15 cellular contexts compared by ENCODE assay signal in genomic region chr19:2194513-2195078, GRCh38. TPM values are rescaled to one million over a fixed set of nuclear protein-coding genes. Genes with fewer than 3 reads are reported as not detected.
A peak's percentile ranks its signal among the peaks of the same experiment; 100 is the strongest.
DNase-seq lines count a peak whose midpoint lies in the region; ATAC-seq, FAIRE-seq and TF ChIP-seq lines count a peak whose summit lies in the region.
"Had no signal": no experiment of that assay in that cellular context is flagged by ENCODE, and none has a peak within 500 bp of the region (broad histone marks: within the 10 kb centered on the region; RNA-seq: fewer than 3 reads in every experiment).

No MANE protein-coding gene starts in this region.

- no peak for TF ChIP-seq POLR2A in K562 (conservative IDR thresholded peaks at IDR 0.05)

- intact Hi-C loops in left ventricle myocardium superior (cut with micrococcal nuclease) (no loop called here), K562 (cut with micrococcal nuclease) (no loop called here)

- H3K27ac ChIP-seq in right atrium auricular region (no peak overlapping the region), HEK293 (ENCODE audit: extremely low read depth, low read depth, low read length) (no peak overlapping the region), K562 (ENCODE audit: extremely low read depth, low read depth, low read length) (no peak overlapping the region), RWPE1 (no peak overlapping the region)

- ATAC-seq in left ventricle myocardium superior (peak; percentile 31), K562 (no peak)
- ATAC-seq: GM23338 had no signal

- H3K4me2 ChIP-seq in K562 (ENCODE audit: insufficient read depth, low read length) = no peak overlapping the region
- H3K4me2 ChIP-seq: GM23338 had no signal

- H3K27me3 ChIP-seq in right atrium auricular region = no peaks in the 10 kb centered on the region
- no peaks in the 10 kb centered on the region for H3K27me3 ChIP-seq in K562 (ENCODE audit: control insufficient read depth in 2 of 2, insufficient read depth in 2 of 2, low read length in 2 of 2)

- no TSS peak for BruUV-seq in K562 (replicated peaks; lab: Mats Ljungman, UMichigan)

- no peak for FAIRE-seq in K562 (lab: Jason Lieb, UNC)
- FAIRE-seq: G401.6, GM12891 had no signal

- TF ChIP-seq CTCF in right atrium auricular region (IDR thresholded peaks at IDR 0.05) = no peak
- no peak for TF ChIP-seq CTCF in HEK293 (tag by site-specific recombination; IDR thresholded peaks at IDR 0.05)
- no peak for TF ChIP-seq CTCF in K562 (IDR thresholded peaks at IDR 0.05 in 2 of 3, conservative IDR thresholded peaks at IDR 0.05 in 1 of 3; ENCODE audit: insufficient read depth in 2 of 3, low read depth in 1 of 3, low read length in 3 of 3)
- no peak for TF ChIP-seq CTCF in RWPE1 (conservative IDR thresholded peaks at IDR 0.05; ENCODE audit: low read depth)

- H3K9ac ChIP-seq in K562 (ENCODE audit: insufficient read depth in 1 of 2, low read depth in 2 of 2, low read length in 2 of 2) = no peak overlapping the region; a peak in 1 of 4 replicates

- CTCF ChIA-PET in HEK293 (lab: Yijun Ruan, JAX) (no interaction called here), K562 (lab: Yijun Ruan, JAX; ENCODE audit: low intra/inter-chr PET ratio) (no interaction called here), RWPE1 (lab: Yijun Ruan, JAX) (no interaction called here)

- H3K4me1 ChIP-seq in right atrium auricular region = peaks cover 0 to 19% of the 10 kb centered on the region in 2 donors
- H3K4me1 ChIP-seq in HEK293 (ENCODE audit: control insufficient read depth, insufficient read depth, low read length) = no peaks in the 10 kb centered on the region
- H3K4me1 ChIP-seq in K562 (replicated peaks in 1 of 2; ENCODE audit: control insufficient read depth in 2 of 2, insufficient read depth in 2 of 2, low read length in 2 of 2) = peaks cover 0 to 59% of the 10 kb centered on the region in 2 experiments; a peak in 2 of 5 replicates

- H4K20me1 ChIP-seq in K562 (replicated peaks; ENCODE audit: control insufficient read depth, insufficient read depth, low read length) = peaks cover 20% of the 10 kb centered on the region

- peaks cover 25% of the 10 kb centered on the region for H3K79me2 ChIP-seq in K562 (ENCODE audit: control insufficient read depth, insufficient read depth, low read length)

- DNase-seq in left ventricle myocardium superior = no peak
- DNase-seq in right atrium auricular region (ENCODE audit: low spot score) = no peak
- DNase-seq in K562 (ENCODE audit: extremely low read depth in 1 of 4, low spot score in 3 of 4) = no peak
- DNase-seq in activated effector memory CD4-positive, alpha-beta T cell treated with anti-CD3 and anti-CD28 coated beads, Interleukin-2, amount 50 U/mL, for 16 hours = no peak
- DNase-seq in DMS53 (lab: John Stamatoyannopoulos, UW) = no peak
- DNase-seq in RWPE1 (ENCODE audit: low spot score) = no peak
- DNase-seq: Calu3; CD4-positive, alpha-beta T cell; DMS 273 treated with DMSO at 0.1 percent for 48 hours; DMS79; H7 had no signal

- 93% methylated on average over 18 of the region's 25 CpGs for WGBS in K562 (ENCODE audit: insufficient coverage, low coverage, missing lambda C conversion rate)

- POLR2A ChIA-PET in HEK293 (lab: Yijun Ruan, JAX) (no interaction called here), K562 (lab: Yijun Ruan, JAX) (no interaction called here), RWPE1 (lab: Yijun Ruan, JAX; ENCODE audit: low non-redundant PET) (no interaction called here)

- no peak for TF ChIP-seq EP300 in K562 (IDR thresholded peaks at IDR 0.05; ENCODE audit: low read length)

- in situ Hi-C loops in K562 (cut with MboI) = no loop called here

- peaks cover 3% of the 10 kb centered on the region for H3K9me1 ChIP-seq in K562 (ENCODE audit: control insufficient read depth, insufficient read depth, low read length)

- TF ChIP-seq RAD21 in K562 (CRISPR knock-in tag; conservative IDR thresholded peaks at IDR 0.05 in 1 of 2, IDR thresholded peaks at IDR 0.05 in 1 of 2) = no peak

- H2AFZ ChIP-seq in K562 (ENCODE audit: low read depth, low read length) = no peak overlapping the region
- H2AFZ ChIP-seq: GM23338 had no signal

- H3K4me3 ChIP-seq in right atrium auricular region (no peak overlapping the region), HEK293 (ENCODE audit: low read depth, low read length) (no peak overlapping the region), K562 (no peak overlapping the region)
- H3K4me3 ChIP-seq: GM23338 had no signal

- H3K9me3 ChIP-seq in right atrium auricular region (no peaks in the 10 kb centered on the region), HEK293 (ENCODE audit: control insufficient read depth, insufficient read depth, low read depth, low read length) (no peaks in the 10 kb centered on the region), K562 (replicated peaks; ENCODE audit: control insufficient read depth, insufficient read depth, low read depth, low read length) (no peaks in the 10 kb centered on the region)

- H3K36me3 ChIP-seq in right atrium auricular region (peaks cover 61% of the 10 kb centered on the region), HEK293 (ENCODE audit: control insufficient read depth in 2 of 2, insufficient read depth in 1 of 2, low read length in 2 of 2) (peaks cover 4 to 57% of the 10 kb centered on the region in 2 experiments; a peak in 2 of 3 replicates), K562 (ENCODE audit: control insufficient read depth, insufficient read depth, low read length) (peaks cover 90% of the 10 kb centered on the region; the same call in 1 of the 3 replicates)

RNA-seq across cellular contexts. Expression of gene DOT1L, which starts 30.9 kb away (rescaled TPM):
- total RNA-seq in left ventricle myocardium superior (11.9 TPM), right atrium auricular region (10 to 100 TPM in 1 of 2 donors, 1 to 10 TPM in 1; 6.7 to 10.3 TPM), K562 (2014; rRNA removed) (12.7 and 18.7 TPM in 2 replicates), K562 (2014; rRNA removed; fragmentation: Illumina TruSeq; extraction: Trizol) (10.0 and 10.5 TPM in 2 replicates), K562 (2015; rRNA removed; fragmentation: Illumina TruSeq; extraction: Trizol) (7.0 and 8.4 TPM in 2 replicates), K562 (2021) (66.2 and 66.5 TPM in 2 replicates)
- 129 and 244 TPM in 2 replicates for total RNA-seq in K562 (2011; cell fraction: chromatin; rRNA removed; ENCODE audit: low replicate concordance)
- total RNA-seq in K562 (2011; cell fraction: nucleolus; rRNA removed) = 98.9 and 104 TPM in 2 replicates
- total RNA-seq in K562 (2011; cell fraction: nucleoplasm; rRNA removed) = 68.3 and 74.5 TPM in 2 replicates
- polyA plus RNA-seq in K562 (2011; rRNA removed) (5.7 and 8.6 TPM in 2 replicates), K562 (2014; fragmentation: Illumina TruSeq; extraction: Trizol) (15.1 and 16.2 TPM in 2 replicates), K562 (2014; fragmentation: Nextera tagmentation; extraction: Ambion mirVana) (under 1 TPM; 0.32 to 0.51 TPM), K562 (2014; rRNA removed) (21.2 and 24.8 TPM in 2 replicates)
- 4.8 and 11.5 TPM in 2 replicates for polyA plus RNA-seq in K562 (2011; cell fraction: cytosol; rRNA removed)
- 35.2 and 71.1 TPM in 2 replicates for polyA plus RNA-seq in K562 (2011; cell fraction: nucleus; rRNA removed)
- 25.0 and 27.8 TPM in 2 replicates for polyA plus RNA-seq in K562 (2012)
- 14.5 and 24.1 TPM in 2 replicates for polyA minus RNA-seq in K562 (2011; rRNA and poly(A)+ RNA removed)
- polyA minus RNA-seq in K562 (2011; cell fraction: cytosol; rRNA and poly(A)+ RNA removed) = 23.7 and 36.0 TPM in 2 replicates
- 17.9 and 27.9 TPM in 2 replicates for polyA minus RNA-seq in K562 (2011; cell fraction: nucleus; rRNA and poly(A)+ RNA removed)

RNA-seq across cellular contexts. Expression of gene PLEKHJ1, which starts 41.5 kb away (rescaled TPM):
- 60.7 TPM for total RNA-seq in left ventricle myocardium superior
- total RNA-seq in right atrium auricular region = 10 to 100 TPM; 44.1 to 53.0 TPM
- 32.2 and 114 TPM in 2 replicates for total RNA-seq in K562 (2011; cell fraction: chromatin; rRNA removed; ENCODE audit: low replicate concordance)
- total RNA-seq in K562 (2011; cell fraction: nucleolus; rRNA removed) = 171 and 174 TPM in 2 replicates
- 85.7 and 89.1 TPM in 2 replicates for total RNA-seq in K562 (2011; cell fraction: nucleoplasm; rRNA removed)
- 176 and 229 TPM in 2 replicates for total RNA-seq in K562 (2014; rRNA removed)
- total RNA-seq in K562 (2014; rRNA removed; fragmentation: Illumina TruSeq; extraction: Trizol) = 55.6 and 55.7 TPM in 2 replicates
- total RNA-seq in K562 (2015; rRNA removed; fragmentation: Illumina TruSeq; extraction: Trizol) = 63.9 and 65.6 TPM in 2 replicates
- total RNA-seq in K562 (2021) = 127 and 140 TPM in 2 replicates
- polyA plus RNA-seq in K562 (2011; rRNA removed) = 65.9 and 80.2 TPM in 2 replicates
- 131 and 202 TPM in 2 replicates for polyA plus RNA-seq in K562 (2011; cell fraction: cytosol; rRNA removed)
- 161 and 204 TPM in 2 replicates for polyA plus RNA-seq in K562 (2011; cell fraction: nucleus; rRNA removed)
- polyA plus RNA-seq in K562 (2012) = 127 and 153 TPM in 2 replicates
- polyA plus RNA-seq in K562 (2014; fragmentation: Illumina TruSeq; extraction: Trizol) = 45.9 and 72.0 TPM in 2 replicates
- 1 to 10 TPM; 1.5 to 6.8 TPM for polyA plus RNA-seq in K562 (2014; fragmentation: Nextera tagmentation; extraction: Ambion mirVana)
- 188 and 193 TPM in 2 replicates for polyA plus RNA-seq in K562 (2014; rRNA removed)
- 12.0 and 14.7 TPM in 2 replicates for polyA minus RNA-seq in K562 (2011; rRNA and poly(A)+ RNA removed)
- polyA minus RNA-seq in K562 (2011; cell fraction: cytosol; rRNA and poly(A)+ RNA removed) = 24.0 and 24.1 TPM in 2 replicates
- polyA minus RNA-seq in K562 (2011; cell fraction: nucleus; rRNA and poly(A)+ RNA removed) = 31.9 and 32.4 TPM in 2 replicates

RNA-seq across cellular contexts. Expression of gene SF3A2, which starts 42.0 kb away (rescaled TPM):
- total RNA-seq in left ventricle myocardium superior = 31.4 TPM
- total RNA-seq in right atrium auricular region = 10 to 100 TPM; 17.3 to 30.4 TPM
- total RNA-seq in K562 (2011; cell fraction: chromatin; rRNA removed; ENCODE audit: low replicate concordance) = 112 and 366 TPM in 2 replicates
- total RNA-seq in K562 (2011; cell fraction: nucleolus; rRNA removed) = 303 and 373 TPM in 2 replicates
- 182 TPM in 2 replicates for total RNA-seq in K562 (2011; cell fraction: nucleoplasm; rRNA removed)
- 50.3 and 111 TPM in 2 replicates for total RNA-seq in K562 (2014; rRNA removed)
- 4.5 and 5.8 TPM in 2 replicates for total RNA-seq in K562 (2014; rRNA removed; fragmentation: Illumina TruSeq; extraction: Trizol)
- total RNA-seq in K562 (2015; rRNA removed; fragmentation: Illumina TruSeq; extraction: Trizol) = 22.8 and 30.6 TPM in 2 replicates
- total RNA-seq in K562 (2021) = 181 and 194 TPM in 2 replicates
- 7.9 and 21.0 TPM in 2 replicates for polyA plus RNA-seq in K562 (2011; rRNA removed)
- 11.3 and 12.6 TPM in 2 replicates for polyA plus RNA-seq in K562 (2011; cell fraction: cytosol; rRNA removed)
- polyA plus RNA-seq in K562 (2011; cell fraction: nucleus; rRNA removed) = 164 and 237 TPM in 2 replicates
- 142 and 173 TPM in 2 replicates for polyA plus RNA-seq in K562 (2012)
- polyA plus RNA-seq in K562 (2014; fragmentation: Illumina TruSeq; extraction: Trizol) = 44.6 and 119 TPM in 2 replicates
- polyA plus RNA-seq in K562 (2014; fragmentation: Nextera tagmentation; extraction: Ambion mirVana) = under 1 TPM; 0.17 to 0.35 TPM
- polyA plus RNA-seq in K562 (2014; rRNA removed) = 45.9 and 46.7 TPM in 2 replicates
- polyA minus RNA-seq in K562 (2011; rRNA and poly(A)+ RNA removed) = 8.5 and 10.2 TPM in 2 replicates
- 49.6 and 76.1 TPM in 2 replicates for polyA minus RNA-seq in K562 (2011; cell fraction: cytosol; rRNA and poly(A)+ RNA removed)
- polyA minus RNA-seq in K562 (2011; cell fraction: nucleus; rRNA and poly(A)+ RNA removed) = 127 and 137 TPM in 2 replicates

RNA-seq across cellular contexts. Expression of gene AP3D1, which starts 43.2 kb away (rescaled TPM):
- total RNA-seq in left ventricle myocardium superior (78.2 TPM), right atrium auricular region (10 to 100 TPM; 82.7 to 95.8 TPM), K562 (2014; rRNA removed) (52.0 and 68.7 TPM in 2 replicates), K562 (2014; rRNA removed; fragmentation: Illumina TruSeq; extraction: Trizol) (23.3 and 28.0 TPM in 2 replicates), K562 (2015; rRNA removed; fragmentation: Illumina TruSeq; extraction: Trizol) (35.9 and 36.9 TPM in 2 replicates), K562 (2021) (72.3 and 86.1 TPM in 2 replicates)
- total RNA-seq in K562 (2011; cell fraction: chromatin; rRNA removed; ENCODE audit: low replicate concordance) = 129 and 304 TPM in 2 replicates
- total RNA-seq in K562 (2011; cell fraction: nucleolus; rRNA removed) = 133 and 146 TPM in 2 replicates
- 118 and 124 TPM in 2 replicates for total RNA-seq in K562 (2011; cell fraction: nucleoplasm; rRNA removed)
- polyA plus RNA-seq in K562 (2011; rRNA removed) (34.9 and 55.0 TPM in 2 replicates), K562 (2014; fragmentation: Illumina TruSeq; extraction: Trizol) (82.1 and 90.4 TPM in 2 replicates), K562 (2014; fragmentation: Nextera tagmentation; extraction: Ambion mirVana) (1 to 10 TPM; 1.2 to 1.6 TPM), K562 (2014; rRNA removed) (47.5 and 48.7 TPM in 2 replicates)
- 49.2 and 58.1 TPM in 2 replicates for polyA plus RNA-seq in K562 (2011; cell fraction: cytosol; rRNA removed)
- 226 and 232 TPM in 2 replicates for polyA plus RNA-seq in K562 (2011; cell fraction: nucleus; rRNA removed)
- 95.5 and 117 TPM in 2 replicates for polyA plus RNA-seq in K562 (2012)
- polyA minus RNA-seq in K562 (2011; rRNA and poly(A)+ RNA removed) = 42.6 and 42.8 TPM in 2 replicates
- polyA minus RNA-seq in K562 (2011; cell fraction: cytosol; rRNA and poly(A)+ RNA removed) = 69.3 and 76.0 TPM in 2 replicates
- polyA minus RNA-seq in K562 (2011; cell fraction: nucleus; rRNA and poly(A)+ RNA removed) = 40.8 and 59.9 TPM in 2 replicates

RNA-seq across cellular contexts. Expression of gene AMH, which starts 54.5 kb away (rescaled TPM):
- total RNA-seq in left ventricle myocardium superior (1.6 TPM), right atrium auricular region (under 1 TPM in 1 of 2 donors, not detected in 1; 0.98 TPM), K562 (2014; rRNA removed) (9.4 and 10.7 TPM in 2 replicates), K562 (2014; rRNA removed; fragmentation: Illumina TruSeq; extraction: Trizol) (0.13 and 0.29 TPM in 2 replicates), K562 (2015; rRNA removed; fragmentation: Illumina TruSeq; extraction: Trizol) (2.6 and 3.5 TPM in 2 replicates), K562 (2021) (22.2 and 27.4 TPM in 2 replicates)
- 14.5 and 62.7 TPM in 2 replicates for total RNA-seq in K562 (2011; cell fraction: chromatin; rRNA removed; ENCODE audit: low replicate concordance)
- 48.8 and 60.2 TPM in 2 replicates for total RNA-seq in K562 (2011; cell fraction: nucleolus; rRNA removed)
- total RNA-seq in K562 (2011; cell fraction: nucleoplasm; rRNA removed) = 25.7 and 35.6 TPM in 2 replicates
- polyA plus RNA-seq in K562 (2011; rRNA removed) (1.7 and 3.6 TPM in 2 replicates), K562 (2014; fragmentation: Illumina TruSeq; extraction: Trizol) (1.5 and 4.0 TPM in 2 replicates), K562 (2014; fragmentation: Nextera tagmentation; extraction: Ambion mirVana) (not detected), K562 (2014; rRNA removed) (19.2 and 23.6 TPM in 2 replicates)
- 2.2 and 9.1 TPM in 2 replicates for polyA plus RNA-seq in K562 (2011; cell fraction: cytosol; rRNA removed)
- 52.0 and 130 TPM in 2 replicates for polyA plus RNA-seq in K562 (2011; cell fraction: nucleus; rRNA removed)
- 14.9 and 33.7 TPM in 2 replicates for polyA plus RNA-seq in K562 (2012)
- polyA minus RNA-seq in K562 (2011; rRNA and poly(A)+ RNA removed) = 0.09 and 0.18 TPM in 2 replicates
- polyA minus RNA-seq in K562 (2011; cell fraction: cytosol; rRNA and poly(A)+ RNA removed) = 2.0 and 3.7 TPM in 2 replicates
- 5.4 and 8.2 TPM in 2 replicates for polyA minus RNA-seq in K562 (2011; cell fraction: nucleus; rRNA and poly(A)+ RNA removed)
